ENCODE assay signal across 8 cellular contexts in the genomic region with DNA sequence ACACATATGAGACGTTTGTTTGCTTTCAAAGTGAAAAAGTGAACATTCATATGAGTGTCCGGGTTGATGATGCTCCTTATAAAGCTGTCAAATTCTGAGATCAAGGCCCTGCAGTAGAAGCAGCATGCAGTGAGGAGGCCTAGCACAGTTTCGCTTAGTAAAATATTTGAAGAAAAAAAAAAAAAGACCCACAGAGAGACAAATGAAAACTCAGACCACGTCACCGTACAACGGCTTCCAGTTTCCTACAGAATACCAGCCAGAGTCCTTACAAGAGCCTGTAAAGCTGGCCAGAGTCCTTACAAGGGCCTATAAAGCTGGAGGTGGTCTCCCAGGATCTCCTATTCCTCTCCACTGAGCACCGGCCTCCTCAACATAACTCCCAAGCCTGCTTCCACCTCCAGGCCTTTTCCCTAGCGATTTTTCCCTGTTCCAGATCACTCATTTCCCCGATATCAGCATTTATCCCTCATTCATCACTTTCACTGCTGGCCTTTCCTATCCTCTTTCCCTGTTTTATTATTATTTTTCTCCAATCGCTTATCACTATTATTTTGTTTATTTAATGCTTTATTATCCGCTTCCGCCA. TPM values are rescaled to one million over a fixed set of nuclear protein-coding genes. Genes with fewer than 3 reads are reported as not detected.
DNase-seq lines count a peak whose midpoint lies in the region; ATAC-seq and TF ChIP-seq lines count a peak whose summit lies in the region.

No MANE protein-coding gene starts in this region.

- H3K27me3 Mint-ChIP-seq in activated naive CD4-positive, alpha-beta T cell treated with anti-CD3 and anti-CD28 coated beads, Interleukin-2, amount 10 ng/mL, durations not matched to agents 7 days and 5 days, result peaks cover 4% of the 10 kb centered on the region

- peak overlapping the region; percentile 99 for H3K27ac Mint-ChIP-seq in activated naive CD4-positive, alpha-beta T cell treated with anti-CD3 and anti-CD28 coated beads, Interleukin-2, amount 10 ng/mL, durations not matched to agents 7 days and 5 days

- H3K27me3 ChIP-seq in A673 (replicated peaks; ENCODE audit: insufficient read depth, low read depth, low read length, poor library complexity) (no peaks in the 10 kb centered on the region), psoas muscle (ENCODE audit: insufficient read depth in 3 of 3, low read length in 2 of 3) (no peaks in the 10 kb centered on the region)

- H3K27ac ChIP-seq in A673 (ENCODE audit: low read depth, low read length, poor library complexity, severe bottlenecking) (peak overlapping the region; percentile 86), psoas muscle (peak overlapping the region; percentile 86)

- H3K4me1 ChIP-seq in A673 (ENCODE audit: insufficient read depth, low read length, poor library complexity, severe bottlenecking) (peaks cover 32% of the 10 kb centered on the region), psoas muscle (peaks cover 24% of the 10 kb centered on the region)

- H3K36me3 Mint-ChIP-seq in activated naive CD4-positive, alpha-beta T cell treated with anti-CD3 and anti-CD28 coated beads, Interleukin-2, amount 10 ng/mL, durations not matched to agents 7 days and 5 days, result peaks cover 15% of the 10 kb centered on the region

- no peak for TF ChIP-seq CTCF in A673 (conservative IDR thresholded peaks at IDR 0.05; ENCODE audit: low read depth, low read length)
- no peak for TF ChIP-seq CTCF in GM12865 (IDR thresholded peaks at IDR 0.05; ENCODE audit: insufficient read depth, low read depth, low read length, missing control alignments)
- no peak for TF ChIP-seq CTCF in psoas muscle (IDR thresholded peaks at IDR 0.05)

- H3K9me3 Mint-ChIP-seq in activated naive CD4-positive, alpha-beta T cell treated with anti-CD3 and anti-CD28 coated beads, Interleukin-2, amount 10 ng/mL, durations not matched to agents 7 days and 5 days, result no peaks in the 10 kb centered on the region

- H3K4me3 ChIP-seq in A673 (ENCODE audit: low read depth, low read length, poor library complexity, severe bottlenecking), result peak overlapping the region; percentile 83
- H3K4me3 ChIP-seq in GM12865 (ENCODE audit: low read depth, low read length), result peak overlapping the region; percentile 93
- H3K4me3 ChIP-seq in psoas muscle, result peak overlapping the region; percentile 81

- H3K4me3 Mint-ChIP-seq in activated naive CD4-positive, alpha-beta T cell treated with anti-CD3 and anti-CD28 coated beads, Interleukin-2, amount 10 ng/mL, durations not matched to agents 7 days and 5 days, result peak overlapping the region; percentile 80

- DNase-seq in A673 (ENCODE audit: low spot score), result peak; percentile 72
- DNase-seq in GM12865 (ENCODE audit: low read depth), result peak; percentile 91
- peak; percentile 80 for DNase-seq in NCI-H2227 treated with DMSO at 0.1 percent for 48 hours (lab: John Stamatoyannopoulos, UW)
- DNase-seq in activated naive CD4-positive, alpha-beta T cell treated with anti-CD3 and anti-CD28 coated beads, Interleukin-2, amount 10 ng/mL, durations not matched to agents 7 days and 5 days, result peak; percentile 59
- peak; percentile 52 for DNase-seq in globus pallidus (ENCODE audit: low spot score)
- no peak for DNase-seq in psoas muscle
- DNase-seq in DMS153 (lab: John Stamatoyannopoulos, UW), result no peak

- BruUV-seq in A673 (replicated peaks; lab: Mats Ljungman, UMichigan), result no TSS peak

- H3K9me3 ChIP-seq in A673 (ENCODE audit: low read depth, low read length, poor library complexity, severe bottlenecking) (no peaks in the 10 kb centered on the region), psoas muscle (no peaks in the 10 kb centered on the region)

- H3K4me1 Mint-ChIP-seq in activated naive CD4-positive, alpha-beta T cell treated with anti-CD3 and anti-CD28 coated beads, Interleukin-2, amount 10 ng/mL, durations not matched to agents 7 days and 5 days, result peaks cover 66% of the 10 kb centered on the region

- peaks cover 4% of the 10 kb centered on the region for H3K36me3 ChIP-seq in A673 (ENCODE audit: insufficient read depth, low read length, poor library complexity, severe bottlenecking)
- H3K36me3 ChIP-seq in psoas muscle (ENCODE audit: insufficient read depth in 1 of 2, low read depth in 1 of 2), result peaks cover 0 to 9% of the 10 kb centered on the region in 2 donors

- ATAC-seq in psoas muscle, result no peak
- no peak for ATAC-seq in GM18520 (IDR thresholded peaks at IDR 0.05; ENCODE audit: unreplicated experiment)

- 7 to 9% (median 8%) methylated on average over 12 of the region's 12 CpGs for WGBS in psoas muscle, 3 donors

- CTCF ChIA-PET in A673 (lab: Charles Lee), result interaction anchor here (0.6 to 1.6 kb wide), 2 partner anchors 195 to 214 kb away, joined by 3 to 6 read pairs; no protein-coding TSS in a partner anchor
- CTCF ChIA-PET in activated naive CD4-positive, alpha-beta T cell treated with anti-CD3 and anti-CD28 coated beads, Interleukin-2, amount 10 ng/mL, durations not matched to agents 7 days and 5 days (lab: Charles Lee), result interaction anchor here (1.4 to 1.5 kb wide), 2 partner anchors 17 to 194 kb away, joined by 3 to 4 read pairs; no protein-coding TSS in a partner anchor

- POLR2A ChIA-PET in A673 (lab: Charles Lee; ENCODE audit: low non-redundant PET), result interaction anchor here (0.6 kb wide), 1 partner anchor 265 kb away, joined by 3 read pairs; a partner anchor contains a TSS

- intact Hi-C loops in A673 (cut with micrococcal nuclease; ENCODE audit: unreplicated experiment), result loop anchor here (1.0 to 5.0 kb wide), 4 partner anchors 17 to 225 kb away; no protein-coding TSS in a partner anchor
- intact Hi-C loops in psoas muscle (cut with DNase I), result loop anchor here in 1 of 2 donors (10.0 kb wide), 2 partner anchors 222 to 512 kb away; a partner anchor contains a TSS

RNA-seq across cellular contexts. Expression of a gene that starts 1.5 kb away (rescaled TPM):
- total RNA-seq in A673 (2021) (55.9 and 58.6 TPM in 2 replicates), psoas muscle (10 to 100 TPM; 18.5 to 38.4 (median 27.8) TPM)
- polyA plus RNA-seq in psoas muscle, result 10 to 100 TPM; 15.5 to 63.9 (median 43.9) TPM

RNA-seq across cellular contexts. Expression of a gene that starts 36.6 kb away (rescaled TPM):
- total RNA-seq in A673 (2021) (not detected in 2 replicates), psoas muscle (not detected)
- polyA plus RNA-seq in psoas muscle, result not detected

Comparison
In these comparisons a context has a peak if more than half of its experiments do, and no peak if none do; other contexts are left out.
1. DNase-seq: peak in A673 (single experiment), GM12865 (single experiment), NCI-H2227 treated with DMSO at 0.1 percent for 48 hours (single experiment), activated naive CD4-positive, alpha-beta T cell treated with anti-CD3 and anti-CD28 coated beads, Interleukin-2, amount 10 ng/mL, durations not matched to agents 7 days and 5 days (single experiment) and globus pallidus (single experiment); none in psoas muscle (0 of 2) and DMS153 (single experiment).
2. Peak in every context shown above with its lines, with median percentiles within 50 percentile points of each other: H3K4me3 ChIP-seq.